Comparison of ENCODE assay signal across 22 cellular contexts in genomic region chr20:57462781-57463180, GRCh38.
"Had no signal": no experiment of that assay in that cellular context is flagged by ENCODE, and none has a peak within 500 bp of the region (broad histone marks: within the 10 kb centered on the region; RNA-seq: fewer than 3 reads in every experiment).

No MANE protein-coding gene starts in this region.

- DNase-seq: colonic mucosa; effector memory CD8-positive, alpha-beta T cell; erythroblast; esophagus squamous epithelium; foreskin melanocyte; glutamatergic neuron; heart right ventricle; hippocampal formation; left ventricle myocardium superior; natural killer cell; sigmoid colon; stimulated activated CD4-positive, alpha-beta T cell treated with anti-CD3 and anti-CD28 coated beads, Interleukin-2, amount 100 ng/mL, for 48 hours; stimulated activated naive B cell treated with anti-CD40 and anti-IgM and Interleukin-4, amounts not matched to agents 10 μg/mL and 1 μg/mL and 100 μg/mL, for 72 hours; upper lobe of right lung; uterus had no signal

- H3K27me3 Mint-ChIP-seq: stimulated activated naive CD8-positive, alpha-beta T cell treated with anti-CD3 and anti-CD28 coated beads, Interleukin-15, Interleukin-2, amounts not matched to agents 100 ng/mL and 50 ng/mL, for 24 hours had no signal

- ATAC-seq: effector memory CD8-positive, alpha-beta T cell; lower lobe of right lung; natural killer cell; stimulated activated naive B cell treated with anti-CD40 and anti-IgM and Interleukin-4, amounts not matched to agents 10 μg/mL and 1 μg/mL and 100 μg/mL, for 72 hours; upper lobe of right lung had no signal

- H3K79me2 ChIP-seq: parathyroid adenoma had no signal

- H3K9me3 Mint-ChIP-seq: effector memory CD8-positive, alpha-beta T cell; natural killer cell; stimulated activated naive B cell treated with anti-CD40 and anti-IgM and Interleukin-4, amounts not matched to agents 10 μg/mL and 1 μg/mL and 100 μg/mL, for 72 hours; stimulated activated naive CD8-positive, alpha-beta T cell treated with anti-CD3 and anti-CD28 coated beads, Interleukin-15, Interleukin-2, amounts not matched to agents 100 ng/mL and 50 ng/mL, for 24 hours had no signal

- H3K4me1 ChIP-seq: colonic mucosa, lower lobe of right lung, parathyroid adenoma, prostate gland, upper lobe of right lung, uterus had no signal

- H3K4me1 Mint-ChIP-seq: natural killer cell had no signal

- H3K4me3 ChIP-seq: colonic mucosa, esophagus squamous epithelium, heart right ventricle, lower lobe of right lung, prostate gland, right atrium auricular region, sigmoid colon, thoracic aorta, tibial nerve, upper lobe of right lung, uterus had no signal

- H3K27ac Mint-ChIP-seq: natural killer cell; stimulated activated naive B cell treated with anti-CD40 and anti-IgM and Interleukin-4, amounts not matched to agents 10 μg/mL and 1 μg/mL and 100 μg/mL, for 72 hours; stimulated activated naive CD8-positive, alpha-beta T cell treated with anti-CD3 and anti-CD28 coated beads, Interleukin-15, Interleukin-2, amounts not matched to agents 100 ng/mL and 50 ng/mL, for 24 hours had no signal

- H3K36me3 Mint-ChIP-seq: natural killer cell; stimulated activated naive B cell treated with anti-CD40 and anti-IgM and Interleukin-4, amounts not matched to agents 10 μg/mL and 1 μg/mL and 100 μg/mL, for 72 hours had no signal

- H3K9me3 ChIP-seq: colonic mucosa, esophagus squamous epithelium, lower lobe of right lung, prostate gland, right atrium auricular region, sigmoid colon, thoracic aorta, tibial nerve, upper lobe of right lung, uterus had no signal

- H3K27ac ChIP-seq: colonic mucosa, esophagus squamous epithelium, lower lobe of right lung, parathyroid adenoma, prostate gland, thoracic aorta, tibial nerve, upper lobe of right lung, uterus had no signal

- H2AFZ ChIP-seq: parathyroid adenoma had no signal

- H3K27me3 ChIP-seq: colonic mucosa, right atrium auricular region, sigmoid colon, upper lobe of right lung, uterus had no signal

- H3K4me3 Mint-ChIP-seq: effector memory CD8-positive, alpha-beta T cell; natural killer cell; stimulated activated naive B cell treated with anti-CD40 and anti-IgM and Interleukin-4, amounts not matched to agents 10 μg/mL and 1 μg/mL and 100 μg/mL, for 72 hours; stimulated activated naive CD8-positive, alpha-beta T cell treated with anti-CD3 and anti-CD28 coated beads, Interleukin-15, Interleukin-2, amounts not matched to agents 100 ng/mL and 50 ng/mL, for 24 hours had no signal

- H3K36me3 ChIP-seq: colonic mucosa, esophagus squamous epithelium, heart right ventricle, lower lobe of right lung, prostate gland, right atrium auricular region, sigmoid colon, thoracic aorta, tibial nerve, upper lobe of right lung, uterus had no signal
